Comparison of ENCODE assay signal across 9 cellular contexts in the genomic region with DNA sequence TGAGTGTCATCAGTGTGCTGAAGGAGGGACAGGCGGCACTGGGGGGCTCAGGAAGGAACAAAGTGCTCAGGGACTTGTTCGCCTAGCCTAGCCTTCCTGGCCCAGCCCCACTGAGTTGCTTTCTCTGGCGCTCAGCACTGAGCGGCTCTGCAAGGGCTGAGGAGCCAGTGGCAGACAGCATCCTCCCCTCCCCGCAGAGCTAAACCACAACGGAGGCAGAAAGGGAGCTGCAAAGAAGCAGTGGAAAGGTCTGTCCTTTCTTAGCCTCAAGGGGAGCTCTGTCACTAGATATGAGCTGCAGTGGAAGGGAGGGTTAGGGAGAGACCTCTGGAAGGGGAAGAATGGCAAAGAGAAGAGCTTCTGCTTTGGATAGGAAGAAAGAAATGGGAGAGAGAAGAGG.
DNase-seq lines count a peak whose midpoint lies in the region; ATAC-seq, FAIRE-seq and TF ChIP-seq lines count a peak whose summit lies in the region.
"Had no signal": no experiment of that assay in that cellular context is flagged by ENCODE, and none has a peak within 500 bp of the region (broad histone marks: within the 10 kb centered on the region; RNA-seq: fewer than 3 reads in every experiment).

No MANE protein-coding gene starts in this region.

- TF ChIP-seq CTCF in choroid plexus epithelial cell (conservative IDR thresholded peaks at IDR 0.05; ENCODE audit: low read depth, low read length) (peak; percentile 35), osteoblast (IDR thresholded peaks at IDR 0.05; ENCODE audit: extremely low read depth, low read depth, low read length) (no peak), prostate gland (IDR thresholded peaks at IDR 0.05) (no peak)

- H3K4me2 ChIP-seq in osteoblast (ENCODE audit: insufficient read depth, low read length), result no peak overlapping the region

- H3K36me3 Mint-ChIP-seq in T-helper 17 cell (ENCODE audit: low read depth), result peaks cover 7% of the 10 kb centered on the region

- H3K27ac ChIP-seq in small intestine (ENCODE audit: low read depth in 1 of 2, low read length in 1 of 2) (no peak overlapping the region), osteoblast (ENCODE audit: low read depth, low read length) (no peak overlapping the region), prostate gland (no peak overlapping the region)

- H3K4me3 ChIP-seq in Jurkat, Clone E6-1 (ENCODE audit: low read length), result no peak overlapping the region
- H3K4me3 ChIP-seq in choroid plexus epithelial cell (ENCODE audit: low read depth, low read length) (no peak overlapping the region), small intestine (ENCODE audit: low read depth in 1 of 2, low read length in 2 of 2) (no peak overlapping the region), osteoblast (ENCODE audit: insufficient read depth, low read length) (no peak overlapping the region), prostate gland (no peak overlapping the region)

- H3K4me1 Mint-ChIP-seq in T-helper 17 cell, result peaks cover 29% of the 10 kb centered on the region

- H3K36me3 ChIP-seq in small intestine (ENCODE audit: control insufficient read depth in 2 of 2, insufficient read depth in 2 of 2, low read length in 2 of 2) (no peaks in the 10 kb centered on the region), osteoblast (ENCODE audit: insufficient read depth, low read length) (no peaks in the 10 kb centered on the region), prostate gland (no peaks in the 10 kb centered on the region)

- peaks cover under 1% of the 10 kb centered on the region for H4K20me1 ChIP-seq in osteoblast (ENCODE audit: insufficient read depth, low read length)

- H3K9me3 ChIP-seq in T-helper 17 cell (ENCODE audit: control insufficient read depth, low read length, poor library complexity, severe bottlenecking) (no peaks in the 10 kb centered on the region), small intestine (ENCODE audit: control insufficient read depth, low read depth) (no peaks in the 10 kb centered on the region), osteoblast (ENCODE audit: low read depth, low read length) (no peaks in the 10 kb centered on the region), prostate gland (no peaks in the 10 kb centered on the region)

- no peak overlapping the region for H2AFZ ChIP-seq in osteoblast (ENCODE audit: low read length)

- H3K27me3 ChIP-seq in small intestine (ENCODE audit: control insufficient read depth in 2 of 2, insufficient read depth in 2 of 2, low read length in 2 of 2), result no peaks in the 10 kb centered on the region
- H3K27me3 ChIP-seq in osteoblast (ENCODE audit: insufficient read depth, low read length), result no peaks in the 10 kb centered on the region
- H3K27me3 ChIP-seq in prostate gland (replicated peaks; ENCODE audit: insufficient read depth), result no peaks in the 10 kb centered on the region

- peak overlapping the region; percentile 81 for H3K27ac Mint-ChIP-seq in T-helper 17 cell
- H3K27ac Mint-ChIP-seq: stimulated activated naive CD8-positive, alpha-beta T cell treated with anti-CD3 and anti-CD28 coated beads, Interleukin-15, Interleukin-2, amounts not matched to agents 100 ng/mL and 50 ng/mL, for 24 hours had no signal

- DNase-seq in Jurkat, Clone E6-1 (ENCODE audit: low read depth, low spot score), result peak; percentile 93
- DNase-seq in T-helper 17 cell (no peak), choroid plexus epithelial cell (ENCODE audit: low read depth) (peak; percentile 52), small intestine (peak; percentile 39), NK-92 (lab: John Stamatoyannopoulos, UW; ENCODE audit: unreplicated experiment) (no peak), osteoblast (ENCODE audit: insufficient read length, low spot score, missing footprints) (no peak), prostate gland (ENCODE audit: low spot score) (no peak)
- DNase-seq: naive B cell had no signal

- intact Hi-C loops in prostate gland (cut with DNase I), result no loop called here

- TF ChIP-seq POLR2A in prostate gland (IDR thresholded peaks at IDR 0.05), result no peak

- H3K27me3 Mint-ChIP-seq in T-helper 17 cell, result no peaks in the 10 kb centered on the region
- H3K27me3 Mint-ChIP-seq: naive B cell; stimulated activated naive CD8-positive, alpha-beta T cell treated with anti-CD3 and anti-CD28 coated beads, Interleukin-15, Interleukin-2, amounts not matched to agents 100 ng/mL and 50 ng/mL, for 24 hours had no signal

- no peak overlapping the region for H3K4me3 Mint-ChIP-seq in T-helper 17 cell
- H3K4me3 Mint-ChIP-seq: naive B cell; stimulated activated naive CD8-positive, alpha-beta T cell treated with anti-CD3 and anti-CD28 coated beads, Interleukin-15, Interleukin-2, amounts not matched to agents 100 ng/mL and 50 ng/mL, for 24 hours had no signal

- FAIRE-seq in small intestine (lab: Jason Lieb, UNC), result no peak

- ATAC-seq in T-helper 17 cell, result peak; percentile 76

- WGBS in small intestine, 3 donors, result 40 to 76% (median 71%) methylated on average over 6 of the region's 6 CpGs
- 48% methylated on average over 6 of the region's 6 CpGs for WGBS in prostate gland

- H3K79me2 ChIP-seq in osteoblast (ENCODE audit: insufficient read depth, low read length), result no peaks in the 10 kb centered on the region

- H3K4me1 ChIP-seq in small intestine (ENCODE audit: control insufficient read depth in 2 of 2, insufficient read depth in 1 of 2, low read depth in 1 of 2, low read length in 1 of 2) (no peaks in the 10 kb centered on the region), osteoblast (ENCODE audit: insufficient read depth, low read length) (peaks cover under 1% of the 10 kb centered on the region), prostate gland (replicated peaks) (no peaks in the 10 kb centered on the region)

Comparison
In these comparisons a context has a peak if more than half of its experiments do, and no peak if none do; other contexts are left out.
1. DNase-seq: peak in Jurkat, Clone E6-1 (single experiment), choroid plexus epithelial cell (single experiment) and small intestine (single experiment); none in T-helper 17 cell (0 of 3), NK-92 (single experiment), osteoblast (single experiment) and prostate gland (single experiment).